In genomic region chr4:101114936-101115372, GRCh38 we compare ENCODE assay signal across 1 cellular context.
TF ChIP-seq lines count a peak whose summit lies in the region.

No MANE protein-coding gene starts in this region.

TF ChIP-seq in HepG2, 621 proteins besides CTCF, POLR2A, EP300 and RAD21 (continued from another document):
- TF ChIP-seq NONO (IDR thresholded peaks at IDR 0.05) (no peak), NONO (CRISPR knock-in tag; conservative IDR thresholded peaks at IDR 0.05) (0 out of 2 replicates have a peak, but pooled peaks have one; percentile 21), NFIC (IDR thresholded peaks at IDR 0.05; ENCODE audit: low read length) (peak; percentile 93), NCOA2 (CRISPR knock-in tag; IDR thresholded peaks at IDR 0.05) (peak; percentile 86), NCOA5 (CRISPR knock-in tag; IDR thresholded peaks at IDR 0.05) (no peak), STAG1 (CRISPR knock-in tag; IDR thresholded peaks at IDR 0.05) (peak; percentile 12), U2AF2 (IDR thresholded peaks at IDR 0.05; ENCODE audit: low read depth, low read length) (no peak), CC2D1A (CRISPR knock-in tag; IDR thresholded peaks at IDR 0.05) (no peak), HNF4A (CRISPR knock-in tag; IDR thresholded peaks at IDR 0.05) (peak; percentile 78), ZNF530 (CRISPR knock-in tag; IDR thresholded peaks at IDR 0.05; ENCODE audit: low read depth) (no peak), HDAC6 (IDR thresholded peaks at IDR 0.05; ENCODE audit: low read depth, low read length) (no peak), RBFOX2 (IDR thresholded peaks at IDR 0.05; ENCODE audit: low read depth, low read length) (no peak), TCF7 (IDR thresholded peaks at IDR 0.05; ENCODE audit: low read depth) (peak; percentile 83), AHDC1 (CRISPR knock-in tag; IDR thresholded peaks at IDR 0.05; ENCODE audit: borderline replicate concordance) (peak; percentile 80), PATZ1 (CRISPR knock-in tag; IDR thresholded peaks at IDR 0.05) (peak; percentile 82), ISL2 (CRISPR knock-in tag; IDR thresholded peaks at IDR 0.05) (peak; percentile 96), FOXO1 (CRISPR knock-in tag; IDR thresholded peaks at IDR 0.05) (peak; percentile 67), RARG (CRISPR knock-in tag; IDR thresholded peaks at IDR 0.05; ENCODE audit: low read depth) (no peak), DPF2 (CRISPR knock-in tag; IDR thresholded peaks at IDR 0.05; ENCODE audit: borderline replicate concordance, low read depth) (peak; percentile 87; the same call in 1 of the 2 replicates), KDM5A (IDR thresholded peaks at IDR 0.05; ENCODE audit: borderline replicate concordance, low read length) (no peak), ZBTB20 (CRISPR knock-in tag; IDR thresholded peaks at IDR 0.05; ENCODE audit: borderline replicate concordance, low read depth) (0 out of 2 replicates have a peak, but pooled peaks have one; percentile 37), ZC3H13 (CRISPR knock-in tag; IDR thresholded peaks at IDR 0.05) (no peak), ZNF121 (CRISPR knock-in tag; IDR thresholded peaks at IDR 0.05) (no peak), ZNF260 (CRISPR knock-in tag; IDR thresholded peaks at IDR 0.05; ENCODE audit: borderline replicate concordance, low read depth) (no peak), MLLT10 (CRISPR knock-in tag; IDR thresholded peaks at IDR 0.05) (no peak), ZNF513 (CRISPR knock-in tag; conservative IDR thresholded peaks at IDR 0.05) (no peak), MED1 (CRISPR knock-in tag; IDR thresholded peaks at IDR 0.05) (peak; percentile 67; the same call in 1 of the 2 replicates), ATF5 (CRISPR knock-in tag; IDR thresholded peaks at IDR 0.05; ENCODE audit: low read depth) (no peak), ZBED4 (CRISPR knock-in tag; IDR thresholded peaks at IDR 0.05; ENCODE audit: borderline replicate concordance) (no peak), HDAC2 (CRISPR knock-in tag; IDR thresholded peaks at IDR 0.05) (peak; percentile 84; the same call in 1 of the 2 replicates)
- TF ChIP-seq, protein P1, sequence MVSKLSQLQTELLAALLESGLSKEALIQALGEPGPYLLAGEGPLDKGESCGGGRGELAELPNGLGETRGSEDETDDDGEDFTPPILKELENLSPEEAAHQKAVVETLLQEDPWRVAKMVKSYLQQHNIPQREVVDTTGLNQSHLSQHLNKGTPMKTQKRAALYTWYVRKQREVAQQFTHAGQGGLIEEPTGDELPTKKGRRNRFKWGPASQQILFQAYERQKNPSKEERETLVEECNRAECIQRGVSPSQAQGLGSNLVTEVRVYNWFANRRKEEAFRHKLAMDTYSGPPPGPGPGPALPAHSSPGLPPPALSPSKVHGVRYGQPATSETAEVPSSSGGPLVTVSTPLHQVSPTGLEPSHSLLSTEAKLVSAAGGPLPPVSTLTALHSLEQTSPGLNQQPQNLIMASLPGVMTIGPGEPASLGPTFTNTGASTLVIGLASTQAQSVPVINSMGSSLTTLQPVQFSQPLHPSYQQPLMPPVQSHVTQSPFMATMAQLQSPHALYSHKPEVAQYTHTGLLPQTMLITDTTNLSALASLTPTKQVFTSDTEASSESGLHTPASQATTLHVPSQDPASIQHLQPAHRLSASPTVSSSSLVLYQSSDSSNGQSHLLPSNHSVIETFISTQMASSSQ (IDR thresholded peaks at IDR 0.05; ENCODE audit: low read depth): no peak
- TF ChIP-seq, protein P1 (CRISPR knock-in tag; IDR thresholded peaks at IDR 0.05; ENCODE audit: borderline replicate concordance): peak; percentile 52; the same call in 1 of the 2 replicates
TF ChIP-seq in HepG2: peak in this region for 100.
